ENCODE assay signal across 12 cellular contexts in the genomic region with DNA sequence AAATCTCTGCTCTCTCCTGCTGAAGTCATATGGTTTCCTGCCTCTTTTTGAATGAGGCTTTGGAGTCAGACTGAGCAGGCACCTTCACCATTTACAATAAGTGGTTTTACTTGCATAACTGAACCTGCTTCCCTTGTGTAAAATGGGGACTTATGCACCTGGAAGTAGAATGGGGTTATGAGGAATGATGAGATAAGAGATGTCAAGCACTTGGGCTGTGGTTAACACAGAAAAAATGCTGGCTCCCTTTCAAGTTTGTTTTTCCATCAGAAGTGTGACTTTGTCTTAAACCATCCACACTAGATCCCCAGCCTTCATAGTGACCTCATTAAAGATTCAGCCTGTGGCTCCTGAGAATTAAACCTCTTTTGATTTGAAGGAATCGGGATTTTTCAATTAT. TPM values are rescaled to one million over a fixed set of nuclear protein-coding genes. Genes with fewer than 3 reads are reported as not detected.
DNase-seq lines count a peak whose midpoint lies in the region; ATAC-seq and TF ChIP-seq lines count a peak whose summit lies in the region.
"Had no signal": no experiment of that assay in that cellular context is flagged by ENCODE, and none has a peak within 500 bp of the region (broad histone marks: within the 10 kb centered on the region; RNA-seq: fewer than 3 reads in every experiment).

No MANE protein-coding gene starts in this region.

- peaks cover 13% of the 10 kb centered on the region for H3K36me3 Mint-ChIP-seq in activated CD8-positive, alpha-beta memory T cell treated with anti-CD3 and anti-CD28 coated beads, Interleukin-2, amount 10 ng/mL, durations not matched to agents 7 days and 5 days
- H3K36me3 Mint-ChIP-seq in mesothelial cell of epicardium, result peaks cover 11% of the 10 kb centered on the region

- H3K27me3 Mint-ChIP-seq in activated CD8-positive, alpha-beta memory T cell treated with anti-CD3 and anti-CD28 coated beads, Interleukin-2, amount 10 ng/mL, durations not matched to agents 7 days and 5 days, result no peaks in the 10 kb centered on the region
- H3K27me3 Mint-ChIP-seq in stimulated activated naive CD8-positive, alpha-beta T cell treated with anti-CD3 and anti-CD28 coated beads, Interleukin-15, amount 100 ng/mL, for 72 hours, result no peaks in the 10 kb centered on the region
- H3K27me3 Mint-ChIP-seq in mesothelial cell of epicardium (ENCODE audit: low read depth), result no peaks in the 10 kb centered on the region

- H3K36me3 ChIP-seq in RWPE2 (ENCODE audit: low read depth), result peaks cover 18% of the 10 kb centered on the region

- H3K4me1 ChIP-seq in RWPE2 (ENCODE audit: insufficient read depth, poor library complexity, severe bottlenecking), result peaks cover 45% of the 10 kb centered on the region

- H3K4me3 ChIP-seq in RWPE2 (ENCODE audit: severe bottlenecking) (no peak overlapping the region), fibroblast of pulmonary artery (replicated peaks; ENCODE audit: low read depth, low read length) (no peak overlapping the region)

- ATAC-seq in activated CD8-positive, alpha-beta memory T cell treated with anti-CD3 and anti-CD28 coated beads, Interleukin-2, amount 10 ng/mL, durations not matched to agents 7 days and 5 days, result no peak
- ATAC-seq in RWPE2 (ENCODE audit: low read depth), result 0 out of 3 replicates have a peak, but pooled peaks have one; percentile 17
- ATAC-seq in stimulated activated naive CD8-positive, alpha-beta T cell treated with anti-CD3 and anti-CD28 coated beads, Interleukin-15, amount 100 ng/mL, for 72 hours, result peak; percentile 39

- H3K9me3 Mint-ChIP-seq in activated CD8-positive, alpha-beta memory T cell treated with anti-CD3 and anti-CD28 coated beads, Interleukin-2, amount 10 ng/mL, durations not matched to agents 7 days and 5 days (ENCODE audit: low read depth), result no peaks in the 10 kb centered on the region
- H3K9me3 Mint-ChIP-seq in stimulated activated naive CD8-positive, alpha-beta T cell treated with anti-CD3 and anti-CD28 coated beads, Interleukin-15, amount 100 ng/mL, for 72 hours, result no peaks in the 10 kb centered on the region
- H3K9me3 Mint-ChIP-seq in mesothelial cell of epicardium, result no peaks in the 10 kb centered on the region
- H3K9me3 Mint-ChIP-seq: neural crest cell had no signal

- peak; percentile 4 for DNase-seq in activated CD8-positive, alpha-beta memory T cell treated with anti-CD3 and anti-CD28 coated beads for 24 hours
- DNase-seq in activated CD8-positive, alpha-beta memory T cell treated with anti-CD3 and anti-CD28 coated beads, Interleukin-2, amount 10 ng/mL, durations not matched to agents 7 days and 5 days, result no peak
- DNase-seq in RWPE2 (ENCODE audit: low spot score), result no peak
- DNase-seq in fibroblast of pulmonary artery (ENCODE audit: low read depth), result peak; percentile 20
- no peak for DNase-seq in stimulated activated naive CD8-positive, alpha-beta T cell treated with anti-CD3 and anti-CD28 coated beads, Interleukin-15, amount 100 ng/mL, for 72 hours
- DNase-seq in NCI-H2029 (lab: John Stamatoyannopoulos, UW), result no peak
- DNase-seq in C1 segment of cervical spinal cord (lab: John Stamatoyannopoulos, UW), result no peak
- no peak for DNase-seq in mesothelial cell of epicardium (ENCODE audit: low spot score in 2 of 2, unreplicated experiment in 2 of 2)
- DNase-seq: ACHN, MM.1S, SHP77 had no signal

- H3K27ac Mint-ChIP-seq in activated CD8-positive, alpha-beta memory T cell treated with anti-CD3 and anti-CD28 coated beads, Interleukin-2, amount 10 ng/mL, durations not matched to agents 7 days and 5 days, result no peak overlapping the region
- no peak overlapping the region for H3K27ac Mint-ChIP-seq in stimulated activated naive CD8-positive, alpha-beta T cell treated with anti-CD3 and anti-CD28 coated beads, Interleukin-15, amount 100 ng/mL, for 72 hours
- H3K27ac Mint-ChIP-seq in mesothelial cell of epicardium, result no peak overlapping the region

- CTCF ChIA-PET in activated CD8-positive, alpha-beta memory T cell treated with anti-CD3 and anti-CD28 coated beads, Interleukin-2, amount 10 ng/mL, durations not matched to agents 7 days and 5 days (lab: Charles Lee), result interaction anchor here (1.1 kb wide), 1 partner anchor 11 kb away, joined by 4 read pairs; no protein-coding TSS in a partner anchor

- H3K9me3 ChIP-seq in RWPE2 (ENCODE audit: severe bottlenecking), result no peaks in the 10 kb centered on the region

- no peak overlapping the region for H3K4me3 Mint-ChIP-seq in activated CD8-positive, alpha-beta memory T cell treated with anti-CD3 and anti-CD28 coated beads, Interleukin-2, amount 10 ng/mL, durations not matched to agents 7 days and 5 days
- H3K4me3 Mint-ChIP-seq in stimulated activated naive CD8-positive, alpha-beta T cell treated with anti-CD3 and anti-CD28 coated beads, Interleukin-15, amount 100 ng/mL, for 72 hours, result peak overlapping the region; percentile 34 to 41
- H3K4me3 Mint-ChIP-seq in mesothelial cell of epicardium, result no peak overlapping the region

- peak overlapping the region; percentile 82 for H3K27ac ChIP-seq in RWPE2 (ENCODE audit: poor library complexity, severe bottlenecking)

- peaks cover 77% of the 10 kb centered on the region for H3K4me1 Mint-ChIP-seq in activated CD8-positive, alpha-beta memory T cell treated with anti-CD3 and anti-CD28 coated beads, Interleukin-2, amount 10 ng/mL, durations not matched to agents 7 days and 5 days
- peaks cover 89% of the 10 kb centered on the region for H3K4me1 Mint-ChIP-seq in stimulated activated naive CD8-positive, alpha-beta T cell treated with anti-CD3 and anti-CD28 coated beads, Interleukin-15, amount 100 ng/mL, for 72 hours
- peaks cover 34% of the 10 kb centered on the region for H3K4me1 Mint-ChIP-seq in mesothelial cell of epicardium

- H3K27me3 ChIP-seq in RWPE2 (ENCODE audit: insufficient read depth, poor library complexity, severe bottlenecking), result no peaks in the 10 kb centered on the region

- TF ChIP-seq CTCF in RWPE2 (IDR thresholded peaks at IDR 0.05; ENCODE audit: poor library complexity, severe bottlenecking), result no peak
- no peak for TF ChIP-seq CTCF in fibroblast of pulmonary artery (IDR thresholded peaks at IDR 0.05; ENCODE audit: low read length, missing control alignments)
- no peak for TF ChIP-seq CTCF in mesothelial cell of epicardium (IDR thresholded peaks at IDR 0.05; ENCODE audit: unreplicated experiment)

RNA-seq across cellular contexts. Expression of a gene that starts 5.2 kb away (rescaled TPM):
- 10 to 100 TPM; 51.3 to 66.1 TPM for total RNA-seq in activated CD8-positive, alpha-beta memory T cell treated with anti-CD3 and anti-CD28 coated beads, Interleukin-2, amount 10 ng/mL, durations not matched to agents 7 days and 5 days
- 53.6 TPM in 3 replicates for total RNA-seq in mesothelial cell of epicardium

RNA-seq across cellular contexts. Expression of a gene that starts 5.2 kb away (rescaled TPM):
- total RNA-seq in activated CD8-positive, alpha-beta memory T cell treated with anti-CD3 and anti-CD28 coated beads, Interleukin-2, amount 10 ng/mL, durations not matched to agents 7 days and 5 days, result 10 to 100 TPM; 54.0 to 54.9 TPM
- total RNA-seq in mesothelial cell of epicardium, result 63.7 to 74.5 TPM (median 64.8 TPM) in 3 replicates

RNA-seq across cellular contexts. Expression of a gene that starts 44.9 kb away (rescaled TPM):
- not detected for total RNA-seq in activated CD8-positive, alpha-beta memory T cell treated with anti-CD3 and anti-CD28 coated beads, Interleukin-2, amount 10 ng/mL, durations not matched to agents 7 days and 5 days
- total RNA-seq in mesothelial cell of epicardium, result 0.60 to 1.2 TPM (median 0.66 TPM) in 3 replicates
- total RNA-seq: neural crest cell had no signal

Comparison
In these comparisons a context has a peak if more than half of its experiments do, and no peak if none do; other contexts are left out.
1. DNase-seq: peak in activated CD8-positive, alpha-beta memory T cell treated with anti-CD3 and anti-CD28 coated beads for 24 hours (single experiment) and fibroblast of pulmonary artery (single experiment); none in activated CD8-positive, alpha-beta memory T cell treated with anti-CD3 and anti-CD28 coated beads, Interleukin-2, amount 10 ng/mL, durations not matched to agents 7 days and 5 days (single experiment), RWPE2 (single experiment), stimulated activated naive CD8-positive, alpha-beta T cell treated with anti-CD3 and anti-CD28 coated beads, Interleukin-15, amount 100 ng/mL, for 72 hours (0 of 2), NCI-H2029 (single experiment), C1 segment of cervical spinal cord (0 of 14) and mesothelial cell of epicardium (0 of 2).
2. H3K4me3 Mint-ChIP-seq: peak in stimulated activated naive CD8-positive, alpha-beta T cell treated with anti-CD3 and anti-CD28 coated beads, Interleukin-15, amount 100 ng/mL, for 72 hours (2 of 2); none in activated CD8-positive, alpha-beta memory T cell treated with anti-CD3 and anti-CD28 coated beads, Interleukin-2, amount 10 ng/mL, durations not matched to agents 7 days and 5 days (single experiment) and mesothelial cell of epicardium (single experiment).